1 cellular context compared by ENCODE assay signal in the genomic region with DNA sequence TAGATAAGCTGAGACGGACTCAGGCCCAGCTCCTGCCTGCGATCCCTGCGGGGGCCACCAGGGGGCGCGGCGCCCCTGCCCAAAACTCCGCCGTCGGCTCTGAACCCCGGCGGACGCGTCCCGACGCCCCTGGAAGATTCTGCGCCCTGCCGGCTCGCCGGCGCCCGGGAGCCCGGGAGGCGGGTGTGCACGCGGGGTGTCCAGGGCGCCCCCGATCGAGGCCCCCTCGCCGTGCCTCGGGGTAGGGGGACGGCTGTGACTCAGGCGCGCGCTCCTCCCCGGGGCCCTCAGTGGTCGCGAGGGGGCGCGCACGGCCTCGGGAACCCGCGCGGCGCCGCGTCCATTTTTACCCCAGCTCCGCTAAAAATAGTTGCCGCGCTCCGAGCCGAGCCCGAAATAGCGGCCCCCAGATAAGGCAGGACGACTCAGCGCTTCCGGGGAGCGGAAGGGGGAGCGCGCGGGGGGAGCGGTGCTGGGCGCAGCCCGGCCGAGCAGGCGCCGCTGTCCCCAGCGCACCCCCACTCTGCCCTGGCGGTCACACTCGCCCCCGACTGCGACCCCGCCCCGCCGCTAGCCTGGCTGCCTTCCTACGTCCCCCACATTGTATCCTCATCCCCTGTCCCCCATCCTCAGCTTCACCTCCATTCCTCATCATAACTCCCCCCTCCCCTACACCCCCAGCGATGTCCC.
TF ChIP-seq lines count a peak whose summit lies in the region.

No MANE protein-coding gene starts in this region.

TF ChIP-seq in K562, 482 proteins besides CTCF, POLR2A, EP300 and RAD21 (continued from another document and continues in another):
- TF ChIP-seq, protein P1, sequence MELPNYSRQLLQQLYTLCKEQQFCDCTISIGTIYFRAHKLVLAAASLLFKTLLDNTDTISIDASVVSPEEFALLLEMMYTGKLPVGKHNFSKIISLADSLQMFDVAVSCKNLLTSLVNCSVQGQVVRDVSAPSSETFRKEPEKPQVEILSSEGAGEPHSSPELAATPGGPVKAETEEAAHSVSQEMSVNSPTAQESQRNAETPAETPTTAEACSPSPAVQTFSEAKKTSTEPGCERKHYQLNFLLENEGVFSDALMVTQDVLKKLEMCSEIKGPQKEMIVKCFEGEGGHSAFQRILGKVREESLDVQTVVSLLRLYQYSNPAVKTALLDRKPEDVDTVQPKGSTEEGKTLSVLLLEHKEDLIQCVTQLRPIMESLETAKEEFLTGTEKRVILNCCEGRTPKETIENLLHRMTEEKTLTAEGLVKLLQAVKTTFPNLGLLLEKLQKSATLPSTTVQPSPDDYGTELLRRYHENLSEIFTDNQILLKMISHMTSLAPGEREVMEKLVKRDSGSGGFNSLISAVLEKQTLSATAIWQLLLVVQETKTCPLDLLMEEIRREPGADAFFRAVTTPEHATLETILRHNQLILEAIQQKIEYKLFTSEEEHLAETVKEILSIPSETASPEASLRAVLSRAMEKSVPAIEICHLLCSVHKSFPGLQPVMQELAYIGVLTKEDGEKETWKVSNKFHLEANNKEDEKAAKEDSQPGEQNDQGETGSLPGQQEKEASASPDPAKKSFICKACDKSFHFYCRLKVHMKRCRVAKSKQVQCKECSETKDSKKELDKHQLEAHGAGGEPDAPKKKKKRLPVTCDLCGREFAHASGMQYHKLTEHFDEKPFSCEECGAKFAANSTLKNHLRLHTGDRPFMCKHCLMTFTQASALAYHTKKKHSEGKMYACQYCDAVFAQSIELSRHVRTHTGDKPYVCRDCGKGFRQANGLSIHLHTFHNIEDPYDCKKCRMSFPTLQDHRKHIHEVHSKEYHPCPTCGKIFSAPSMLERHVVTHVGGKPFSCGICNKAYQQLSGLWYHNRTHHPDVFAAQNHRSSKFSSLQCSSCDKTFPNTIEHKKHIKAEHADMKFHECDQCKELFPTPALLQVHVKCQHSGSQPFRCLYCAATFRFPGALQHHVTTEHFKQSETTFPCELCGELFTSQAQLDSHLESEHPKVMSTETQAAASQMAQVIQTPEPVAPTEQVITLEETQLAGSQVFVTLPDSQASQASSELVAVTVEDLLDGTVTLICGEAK (IDR thresholded peaks at IDR 0.05) = peak; percentile 85
- TF ChIP-seq, protein P1 (CRISPR knock-in tag; IDR thresholded peaks at IDR 0.05) = no peak
- TF ChIP-seq ZNF274 (IDR thresholded peaks at IDR 0.05; ENCODE audit: borderline replicate concordance, low read depth, low read length) = 0 out of 2 replicates have a peak, but pooled peaks have one; percentile 3
- TF ChIP-seq ZNF121 (CRISPR knock-in tag; conservative IDR thresholded peaks at IDR 0.05) = no peak
- peak in 1 of 2 experiments; percentile 98; a peak in 2 of 4 replicates for TF ChIP-seq TBL1XR1 (IDR thresholded peaks at IDR 0.05; ENCODE audit: low read length in 2 of 2)
- peak; percentile 54 for TF ChIP-seq SUPT5H (IDR thresholded peaks at IDR 0.05)
- TF ChIP-seq, protein P2, sequence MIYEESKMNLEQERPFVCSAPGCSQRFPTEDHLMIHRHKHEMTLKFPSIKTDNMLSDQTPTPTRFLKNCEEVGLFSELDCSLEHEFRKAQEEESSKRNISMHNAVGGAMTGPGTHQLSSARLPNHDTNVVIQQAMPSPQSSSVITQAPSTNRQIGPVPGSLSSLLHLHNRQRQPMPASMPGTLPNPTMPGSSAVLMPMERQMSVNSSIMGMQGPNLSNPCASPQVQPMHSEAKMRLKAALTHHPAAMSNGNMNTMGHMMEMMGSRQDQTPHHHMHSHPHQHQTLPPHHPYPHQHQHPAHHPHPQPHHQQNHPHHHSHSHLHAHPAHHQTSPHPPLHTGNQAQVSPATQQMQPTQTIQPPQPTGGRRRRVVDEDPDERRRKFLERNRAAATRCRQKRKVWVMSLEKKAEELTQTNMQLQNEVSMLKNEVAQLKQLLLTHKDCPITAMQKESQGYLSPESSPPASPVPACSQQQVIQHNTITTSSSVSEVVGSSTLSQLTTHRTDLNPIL (CRISPR knock-in tag; IDR thresholded peaks at IDR 0.05) = no peak
- TF ChIP-seq, protein P3, sequence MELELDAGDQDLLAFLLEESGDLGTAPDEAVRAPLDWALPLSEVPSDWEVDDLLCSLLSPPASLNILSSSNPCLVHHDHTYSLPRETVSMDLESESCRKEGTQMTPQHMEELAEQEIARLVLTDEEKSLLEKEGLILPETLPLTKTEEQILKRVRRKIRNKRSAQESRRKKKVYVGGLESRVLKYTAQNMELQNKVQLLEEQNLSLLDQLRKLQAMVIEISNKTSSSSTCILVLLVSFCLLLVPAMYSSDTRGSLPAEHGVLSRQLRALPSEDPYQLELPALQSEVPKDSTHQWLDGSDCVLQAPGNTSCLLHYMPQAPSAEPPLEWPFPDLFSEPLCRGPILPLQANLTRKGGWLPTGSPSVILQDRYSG (tag; conservative IDR thresholded peaks at IDR 0.05; ENCODE audit: low read depth) = no peak
- TF ChIP-seq ZNF76 (CRISPR knock-in tag; IDR thresholded peaks at IDR 0.05; ENCODE audit: borderline replicate concordance) = no peak
- no peak; the same call in 1 of the 2 replicates for TF ChIP-seq GATAD2A (IDR thresholded peaks at IDR 0.05)
- TF ChIP-seq, protein P4, sequence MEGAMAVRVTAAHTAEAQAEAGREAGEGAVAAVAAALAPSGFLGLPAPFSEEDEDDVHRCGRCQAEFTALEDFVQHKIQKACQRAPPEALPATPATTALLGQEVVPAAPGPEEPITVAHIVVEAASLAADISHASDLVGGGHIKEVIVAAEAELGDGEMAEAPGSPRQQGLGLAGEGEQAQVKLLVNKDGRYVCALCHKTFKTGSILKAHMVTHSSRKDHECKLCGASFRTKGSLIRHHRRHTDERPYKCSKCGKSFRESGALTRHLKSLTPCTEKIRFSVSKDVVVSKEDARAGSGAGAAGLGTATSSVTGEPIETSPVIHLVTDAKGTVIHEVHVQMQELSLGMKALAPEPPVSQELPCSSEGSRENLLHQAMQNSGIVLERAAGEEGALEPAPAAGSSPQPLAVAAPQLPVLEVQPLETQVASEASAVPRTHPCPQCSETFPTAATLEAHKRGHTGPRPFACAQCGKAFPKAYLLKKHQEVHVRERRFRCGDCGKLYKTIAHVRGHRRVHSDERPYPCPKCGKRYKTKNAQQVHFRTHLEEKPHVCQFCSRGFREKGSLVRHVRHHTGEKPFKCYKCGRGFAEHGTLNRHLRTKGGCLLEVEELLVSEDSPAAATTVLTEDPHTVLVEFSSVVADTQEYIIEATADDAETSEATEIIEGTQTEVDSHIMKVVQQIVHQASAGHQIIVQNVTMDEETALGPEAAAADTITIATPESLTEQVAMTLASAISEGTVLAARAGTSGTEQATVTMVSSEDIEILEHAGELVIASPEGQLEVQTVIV (CRISPR knock-in tag; IDR thresholded peaks at IDR 0.05; ENCODE audit: borderline replicate concordance) = no peak
- TF ChIP-seq FUS (optimal IDR thresholded peaks at IDR 0.05; ENCODE audit: low read depth, low read length) = peak; percentile 38
- TF ChIP-seq ZSCAN32 (CRISPR knock-in tag; IDR thresholded peaks at IDR 0.05) = no peak
- TF ChIP-seq PHF20 (IDR thresholded peaks at IDR 0.05; ENCODE audit: partially characterized antibody) = peak; percentile 40
- TF ChIP-seq MTF1 (CRISPR knock-in tag; IDR thresholded peaks at IDR 0.05; ENCODE audit: borderline replicate concordance) = no peak
- TF ChIP-seq, protein P5, sequence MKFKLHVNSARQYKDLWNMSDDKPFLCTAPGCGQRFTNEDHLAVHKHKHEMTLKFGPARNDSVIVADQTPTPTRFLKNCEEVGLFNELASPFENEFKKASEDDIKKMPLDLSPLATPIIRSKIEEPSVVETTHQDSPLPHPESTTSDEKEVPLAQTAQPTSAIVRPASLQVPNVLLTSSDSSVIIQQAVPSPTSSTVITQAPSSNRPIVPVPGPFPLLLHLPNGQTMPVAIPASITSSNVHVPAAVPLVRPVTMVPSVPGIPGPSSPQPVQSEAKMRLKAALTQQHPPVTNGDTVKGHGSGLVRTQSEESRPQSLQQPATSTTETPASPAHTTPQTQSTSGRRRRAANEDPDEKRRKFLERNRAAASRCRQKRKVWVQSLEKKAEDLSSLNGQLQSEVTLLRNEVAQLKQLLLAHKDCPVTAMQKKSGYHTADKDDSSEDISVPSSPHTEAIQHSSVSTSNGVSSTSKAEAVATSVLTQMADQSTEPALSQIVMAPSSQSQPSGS (CRISPR knock-in tag; IDR thresholded peaks at IDR 0.05) = no peak
- TF ChIP-seq, protein P6, sequence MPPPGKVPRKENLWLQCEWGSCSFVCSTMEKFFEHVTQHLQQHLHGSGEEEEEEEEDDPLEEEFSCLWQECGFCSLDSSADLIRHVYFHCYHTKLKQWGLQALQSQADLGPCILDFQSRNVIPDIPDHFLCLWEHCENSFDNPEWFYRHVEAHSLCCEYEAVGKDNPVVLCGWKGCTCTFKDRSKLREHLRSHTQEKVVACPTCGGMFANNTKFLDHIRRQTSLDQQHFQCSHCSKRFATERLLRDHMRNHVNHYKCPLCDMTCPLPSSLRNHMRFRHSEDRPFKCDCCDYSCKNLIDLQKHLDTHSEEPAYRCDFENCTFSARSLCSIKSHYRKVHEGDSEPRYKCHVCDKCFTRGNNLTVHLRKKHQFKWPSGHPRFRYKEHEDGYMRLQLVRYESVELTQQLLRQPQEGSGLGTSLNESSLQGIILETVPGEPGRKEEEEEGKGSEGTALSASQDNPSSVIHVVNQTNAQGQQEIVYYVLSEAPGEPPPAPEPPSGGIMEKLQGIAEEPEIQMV (tag; conservative IDR thresholded peaks at IDR 0.05; ENCODE audit: low read depth) = no peak
- no peak for TF ChIP-seq HEY1 (CRISPR knock-in tag; IDR thresholded peaks at IDR 0.05; ENCODE audit: borderline replicate concordance)
- no peak for TF ChIP-seq KLF6 (CRISPR knock-in tag; IDR thresholded peaks at IDR 0.05; ENCODE audit: borderline replicate concordance)
- TF ChIP-seq, protein P7, sequence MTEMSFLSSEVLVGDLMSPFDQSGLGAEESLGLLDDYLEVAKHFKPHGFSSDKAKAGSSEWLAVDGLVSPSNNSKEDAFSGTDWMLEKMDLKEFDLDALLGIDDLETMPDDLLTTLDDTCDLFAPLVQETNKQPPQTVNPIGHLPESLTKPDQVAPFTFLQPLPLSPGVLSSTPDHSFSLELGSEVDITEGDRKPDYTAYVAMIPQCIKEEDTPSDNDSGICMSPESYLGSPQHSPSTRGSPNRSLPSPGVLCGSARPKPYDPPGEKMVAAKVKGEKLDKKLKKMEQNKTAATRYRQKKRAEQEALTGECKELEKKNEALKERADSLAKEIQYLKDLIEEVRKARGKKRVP (CRISPR knock-in tag; IDR thresholded peaks at IDR 0.05) = 0 out of 2 replicates have a peak, but pooled peaks have one; percentile 27
- peak in 1 of 2 experiments; percentile 88; a peak in 2 of 4 replicates for TF ChIP-seq RCOR1 (IDR thresholded peaks at IDR 0.05; ENCODE audit: borderline replicate concordance in 1 of 2, low read depth in 2 of 2, low read length in 2 of 2)
- no peak for TF ChIP-seq TCF7L2 (IDR thresholded peaks at IDR 0.05; ENCODE audit: low read depth, low read length)
- TF ChIP-seq, protein P8, sequence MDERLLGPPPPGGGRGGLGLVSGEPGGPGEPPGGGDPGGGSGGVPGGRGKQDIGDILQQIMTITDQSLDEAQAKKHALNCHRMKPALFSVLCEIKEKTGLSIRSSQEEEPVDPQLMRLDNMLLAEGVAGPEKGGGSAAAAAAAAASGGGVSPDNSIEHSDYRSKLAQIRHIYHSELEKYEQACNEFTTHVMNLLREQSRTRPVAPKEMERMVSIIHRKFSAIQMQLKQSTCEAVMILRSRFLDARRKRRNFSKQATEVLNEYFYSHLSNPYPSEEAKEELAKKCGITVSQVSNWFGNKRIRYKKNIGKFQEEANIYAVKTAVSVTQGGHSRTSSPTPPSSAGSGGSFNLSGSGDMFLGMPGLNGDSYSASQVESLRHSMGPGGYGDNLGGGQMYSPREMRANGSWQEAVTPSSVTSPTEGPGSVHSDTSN (CRISPR knock-in tag; IDR thresholded peaks at IDR 0.05; ENCODE audit: low read depth) = no peak
- TF ChIP-seq, protein P8 (tag; conservative IDR thresholded peaks at IDR 0.05; ENCODE audit: low read depth) = no peak
- peak; percentile 55 to 64; a peak in 2 of 4 replicates for TF ChIP-seq ETV6 (IDR thresholded peaks at IDR 0.05; ENCODE audit: borderline replicate concordance in 1 of 2, low read depth in 2 of 2, low read length in 1 of 2)
- no peak for TF ChIP-seq ETV6 (CRISPR knock-in tag; IDR thresholded peaks at IDR 0.05; ENCODE audit: borderline replicate concordance)
- peak; percentile 61 for TF ChIP-seq RBM25 (IDR thresholded peaks at IDR 0.05; ENCODE audit: low read depth, low read length, severe bottlenecking)
- TF ChIP-seq, protein P9, sequence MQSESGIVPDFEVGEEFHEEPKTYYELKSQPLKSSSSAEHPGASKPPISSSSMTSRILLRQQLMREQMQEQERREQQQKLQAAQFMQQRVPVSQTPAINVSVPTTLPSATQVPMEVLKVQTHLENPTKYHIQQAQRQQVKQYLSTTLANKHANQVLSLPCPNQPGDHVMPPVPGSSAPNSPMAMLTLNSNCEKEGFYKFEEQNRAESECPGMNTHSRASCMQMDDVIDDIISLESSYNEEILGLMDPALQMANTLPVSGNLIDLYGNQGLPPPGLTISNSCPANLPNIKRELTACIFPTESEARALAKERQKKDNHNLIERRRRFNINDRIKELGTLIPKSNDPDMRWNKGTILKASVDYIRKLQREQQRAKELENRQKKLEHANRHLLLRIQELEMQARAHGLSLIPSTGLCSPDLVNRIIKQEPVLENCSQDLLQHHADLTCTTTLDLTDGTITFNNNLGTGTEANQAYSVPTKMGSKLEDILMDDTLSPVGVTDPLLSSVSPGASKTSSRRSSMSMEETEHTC (IDR thresholded peaks at IDR 0.05) = 0 out of 2 replicates have a peak, but pooled peaks have one; percentile 20
- TF ChIP-seq ARID2 (IDR thresholded peaks at IDR 0.05) = peak; percentile 49; the same call in 1 of the 2 replicates
